1 cellular context compared by ENCODE assay signal in genomic region chr11:75434051-75434450, GRCh38.
TF ChIP-seq lines count a peak whose summit lies in the region.

No MANE protein-coding gene starts in this region.

TF ChIP-seq in IMR-90, 13 proteins besides CTCF, POLR2A, EP300 and RAD21:
- TF ChIP-seq MAFK (IDR thresholded peaks at IDR 0.05; ENCODE audit: low read depth, low read length) = no peak
